ENCODE assay signal across 3 cellular contexts in the genomic region with DNA sequence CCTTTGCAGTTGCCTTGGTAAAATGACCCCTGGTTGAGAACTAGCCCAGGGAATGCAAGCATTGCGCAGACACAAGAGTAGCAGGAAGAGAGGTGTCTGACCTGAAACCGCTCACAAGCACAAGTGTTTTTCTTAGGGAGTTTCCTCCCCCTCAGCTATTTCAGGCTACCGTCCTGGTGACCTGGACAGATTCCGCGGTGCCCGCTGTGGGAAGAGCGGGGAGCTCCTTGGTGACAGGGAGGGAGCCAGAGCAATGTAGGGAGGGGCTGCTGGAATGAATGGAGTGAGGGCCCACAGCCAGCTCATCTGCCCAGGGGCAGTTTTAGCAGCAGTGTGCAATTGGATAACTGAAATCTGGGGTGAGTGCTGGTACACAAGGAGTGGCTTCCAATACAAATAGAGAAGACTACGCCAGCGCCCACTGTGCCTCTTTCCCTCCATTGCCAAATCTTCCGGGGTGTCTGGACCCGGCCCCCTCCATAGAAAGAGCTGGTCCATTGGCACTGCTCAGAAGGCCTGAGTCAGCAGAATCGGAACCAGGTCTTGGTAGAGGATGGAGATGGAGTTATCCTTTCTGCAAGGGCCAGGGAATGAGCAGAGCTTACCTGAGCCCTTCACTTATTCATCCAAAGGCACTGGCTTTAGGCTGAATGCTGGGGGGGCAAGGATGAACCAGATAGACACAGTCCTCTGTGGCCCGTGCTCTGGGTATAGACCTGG.
A peak's percentile ranks its signal among the peaks of the same experiment; 100 is the strongest.
TF ChIP-seq lines count a peak whose summit lies in the region.

No MANE protein-coding gene starts in this region.

TF ChIP-seq in IMR-90, 13 proteins besides CTCF, POLR2A, EP300 and RAD21:
- no peak for TF ChIP-seq SMC3 (IDR thresholded peaks at IDR 0.05; ENCODE audit: low read depth, low read length)
- TF ChIP-seq MAZ (IDR thresholded peaks at IDR 0.05; ENCODE audit: borderline replicate concordance, low read depth, low read length): no peak
- TF ChIP-seq, protein P1, sequence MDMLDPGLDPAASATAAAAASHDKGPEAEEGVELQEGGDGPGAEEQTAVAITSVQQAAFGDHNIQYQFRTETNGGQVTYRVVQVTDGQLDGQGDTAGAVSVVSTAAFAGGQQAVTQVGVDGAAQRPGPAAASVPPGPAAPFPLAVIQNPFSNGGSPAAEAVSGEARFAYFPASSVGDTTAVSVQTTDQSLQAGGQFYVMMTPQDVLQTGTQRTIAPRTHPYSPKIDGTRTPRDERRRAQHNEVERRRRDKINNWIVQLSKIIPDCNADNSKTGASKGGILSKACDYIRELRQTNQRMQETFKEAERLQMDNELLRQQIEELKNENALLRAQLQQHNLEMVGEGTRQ (IDR thresholded peaks at IDR 0.05; ENCODE audit: low read depth, low read length): no peak
- TF ChIP-seq, protein P2, sequence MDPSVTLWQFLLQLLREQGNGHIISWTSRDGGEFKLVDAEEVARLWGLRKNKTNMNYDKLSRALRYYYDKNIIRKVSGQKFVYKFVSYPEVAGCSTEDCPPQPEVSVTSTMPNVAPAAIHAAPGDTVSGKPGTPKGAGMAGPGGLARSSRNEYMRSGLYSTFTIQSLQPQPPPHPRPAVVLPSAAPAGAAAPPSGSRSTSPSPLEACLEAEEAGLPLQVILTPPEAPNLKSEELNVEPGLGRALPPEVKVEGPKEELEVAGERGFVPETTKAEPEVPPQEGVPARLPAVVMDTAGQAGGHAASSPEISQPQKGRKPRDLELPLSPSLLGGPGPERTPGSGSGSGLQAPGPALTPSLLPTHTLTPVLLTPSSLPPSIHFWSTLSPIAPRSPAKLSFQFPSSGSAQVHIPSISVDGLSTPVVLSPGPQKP (IDR thresholded peaks at IDR 0.05; ENCODE audit: borderline replicate concordance, low read depth, low read length): no peak
- TF ChIP-seq NFE2L2 (IDR thresholded peaks at IDR 0.05; ENCODE audit: low read depth, low read length): no peak
- TF ChIP-seq MAFK (IDR thresholded peaks at IDR 0.05; ENCODE audit: low read depth, low read length): peak; percentile 94

TF ChIP-seq in HepG2, 621 proteins besides CTCF, POLR2A, EP300 and RAD21 (continues in another document):
- no peak for TF ChIP-seq PHB2 (IDR thresholded peaks at IDR 0.05; ENCODE audit: partially characterized antibody)
- TF ChIP-seq, protein P3, sequence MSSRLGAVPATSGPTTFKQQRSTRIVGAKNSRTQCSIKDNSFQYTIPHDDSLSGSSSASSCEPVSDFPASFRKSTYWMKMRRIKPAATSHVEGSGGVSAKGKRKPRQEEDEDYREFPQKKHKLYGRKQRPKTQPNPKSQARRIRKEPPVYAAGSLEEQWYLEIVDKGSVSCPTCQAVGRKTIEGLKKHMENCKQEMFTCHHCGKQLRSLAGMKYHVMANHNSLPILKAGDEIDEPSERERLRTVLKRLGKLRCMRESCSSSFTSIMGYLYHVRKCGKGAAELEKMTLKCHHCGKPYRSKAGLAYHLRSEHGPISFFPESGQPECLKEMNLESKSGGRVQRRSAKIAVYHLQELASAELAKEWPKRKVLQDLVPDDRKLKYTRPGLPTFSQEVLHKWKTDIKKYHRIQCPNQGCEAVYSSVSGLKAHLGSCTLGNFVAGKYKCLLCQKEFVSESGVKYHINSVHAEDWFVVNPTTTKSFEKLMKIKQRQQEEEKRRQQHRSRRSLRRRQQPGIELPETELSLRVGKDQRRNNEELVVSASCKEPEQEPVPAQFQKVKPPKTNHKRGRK (CRISPR knock-in tag; IDR thresholded peaks at IDR 0.05): no peak
- TF ChIP-seq MEF2D (CRISPR knock-in tag; IDR thresholded peaks at IDR 0.05): no peak
- TF ChIP-seq AGO2 (optimal IDR thresholded peaks at IDR 0.05; ENCODE audit: low read depth, low read length): no peak
- TF ChIP-seq MAF1 (CRISPR knock-in tag; IDR thresholded peaks at IDR 0.05; ENCODE audit: borderline replicate concordance): no peak
- peak; percentile 76 for TF ChIP-seq MAFG (CRISPR knock-in tag; IDR thresholded peaks at IDR 0.05)
- TF ChIP-seq POLR2G (IDR thresholded peaks at IDR 0.05; ENCODE audit: low read depth, low read length): no peak
- no peak for TF ChIP-seq ELF1 (CRISPR knock-in tag; IDR thresholded peaks at IDR 0.05)
- no peak for TF ChIP-seq ZSCAN21 (CRISPR knock-in tag; IDR thresholded peaks at IDR 0.05; ENCODE audit: borderline replicate concordance)
- no peak for TF ChIP-seq FOXJ3 (CRISPR knock-in tag; IDR thresholded peaks at IDR 0.05; ENCODE audit: borderline replicate concordance)
- TF ChIP-seq, protein P4, sequence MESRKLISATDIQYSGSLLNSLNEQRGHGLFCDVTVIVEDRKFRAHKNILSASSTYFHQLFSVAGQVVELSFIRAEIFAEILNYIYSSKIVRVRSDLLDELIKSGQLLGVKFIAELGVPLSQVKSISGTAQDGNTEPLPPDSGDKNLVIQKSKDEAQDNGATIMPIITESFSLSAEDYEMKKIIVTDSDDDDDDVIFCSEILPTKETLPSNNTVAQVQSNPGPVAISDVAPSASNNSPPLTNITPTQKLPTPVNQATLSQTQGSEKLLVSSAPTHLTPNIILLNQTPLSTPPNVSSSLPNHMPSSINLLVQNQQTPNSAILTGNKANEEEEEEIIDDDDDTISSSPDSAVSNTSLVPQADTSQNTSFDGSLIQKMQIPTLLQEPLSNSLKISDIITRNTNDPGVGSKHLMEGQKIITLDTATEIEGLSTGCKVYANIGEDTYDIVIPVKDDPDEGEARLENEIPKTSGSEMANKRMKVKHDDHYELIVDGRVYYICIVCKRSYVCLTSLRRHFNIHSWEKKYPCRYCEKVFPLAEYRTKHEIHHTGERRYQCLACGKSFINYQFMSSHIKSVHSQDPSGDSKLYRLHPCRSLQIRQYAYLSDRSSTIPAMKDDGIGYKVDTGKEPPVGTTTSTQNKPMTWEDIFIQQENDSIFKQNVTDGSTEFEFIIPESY (CRISPR knock-in tag; IDR thresholded peaks at IDR 0.05): peak; percentile 42; the same call in 1 of the 2 replicates
- TF ChIP-seq, protein P5, sequence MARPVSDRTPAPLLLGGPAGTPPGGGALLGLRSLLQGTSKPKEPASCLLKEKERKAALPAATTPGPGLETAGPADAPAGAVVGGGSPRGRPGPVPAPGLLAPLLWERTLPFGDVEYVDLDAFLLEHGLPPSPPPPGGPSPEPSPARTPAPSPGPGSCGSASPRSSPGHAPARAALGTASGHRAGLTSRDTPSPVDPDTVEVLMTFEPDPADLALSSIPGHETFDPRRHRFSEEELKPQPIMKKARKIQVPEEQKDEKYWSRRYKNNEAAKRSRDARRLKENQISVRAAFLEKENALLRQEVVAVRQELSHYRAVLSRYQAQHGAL (CRISPR knock-in tag; IDR thresholded peaks at IDR 0.05; ENCODE audit: not compliant biosample characterization): no peak
- peak; percentile 97 to 99 for TF ChIP-seq MAFK (conservative IDR thresholded peaks at IDR 0.05 in 1 of 2, IDR thresholded peaks at IDR 0.05 in 1 of 2; ENCODE audit: low read length in 2 of 2)
- TF ChIP-seq ZSCAN9 (CRISPR knock-in tag; IDR thresholded peaks at IDR 0.05; ENCODE audit: borderline replicate concordance): no peak
- TF ChIP-seq ARNT2 (CRISPR knock-in tag; IDR thresholded peaks at IDR 0.05; ENCODE audit: low read depth): no peak
- no peak for TF ChIP-seq ZNF781 (CRISPR knock-in tag; IDR thresholded peaks at IDR 0.05; ENCODE audit: borderline replicate concordance, not compliant biosample characterization)
- no peak for TF ChIP-seq ZNF44 (CRISPR knock-in tag; IDR thresholded peaks at IDR 0.05)
- no peak for TF ChIP-seq KDM4B (CRISPR knock-in tag; IDR thresholded peaks at IDR 0.05)
- TF ChIP-seq ZNF225 (CRISPR knock-in tag; IDR thresholded peaks at IDR 0.05): no peak
- no peak for TF ChIP-seq ZNF3 (CRISPR knock-in tag; IDR thresholded peaks at IDR 0.05)
- TF ChIP-seq ZNF251 (CRISPR knock-in tag; IDR thresholded peaks at IDR 0.05): no peak
- TF ChIP-seq SNAPC2 (CRISPR knock-in tag; IDR thresholded peaks at IDR 0.05): no peak

TF ChIP-seq in GM12891, 5 proteins besides CTCF, POLR2A, EP300 and RAD21:
- TF ChIP-seq TAF1 (IDR thresholded peaks at IDR 0.05; ENCODE audit: low read depth, low read length) (no peak), POU2F2 (IDR thresholded peaks at IDR 0.05; ENCODE audit: low read depth, low read length) (no peak), POLR2AphosphoS5 (IDR thresholded peaks at IDR 0.05; ENCODE audit: low read depth, low read length) (no peak), PAX5 (IDR thresholded peaks at IDR 0.05; ENCODE audit: insufficient read depth, low read length, severe bottlenecking) (no peak), SPI1 (IDR thresholded peaks at IDR 0.05; ENCODE audit: low read depth, low read length) (no peak)
